Comparison of ENCODE assay signal across 8 cellular contexts in genomic region chr10:30783939-30784500, GRCh38.
DNase-seq lines count a peak whose midpoint lies in the region; ATAC-seq and TF ChIP-seq lines count a peak whose summit lies in the region.

No MANE protein-coding gene starts in this region.

- BruUV-seq in mammary epithelial cell (replicated peaks; lab: Mats Ljungman, UMichigan) = no TSS peak

- H3K4me1 Mint-ChIP-seq in HFFc6 (ENCODE audit: low read depth) (peaks cover 51% of the 10 kb centered on the region), activated B cell treated with CpG ODN at 0.5 μM for 24 hours (peaks cover 11% of the 10 kb centered on the region)

- H2AFZ ChIP-seq in mammary epithelial cell (ENCODE audit: low read depth, low read length) = peak overlapping the region; percentile 46

- no peak overlapping the region for H3K9ac ChIP-seq in mammary epithelial cell (ENCODE audit: insufficient read depth, low read length)
- H3K9ac ChIP-seq in iPS-20b (ENCODE audit: low read depth, low read length) = peak overlapping the region; percentile 78; the same call in 1 of the 2 replicates
- peak overlapping the region; percentile 92 for H3K9ac ChIP-seq in skeletal muscle satellite cell (ENCODE audit: low read depth, low read length)

- POLR2A ChIA-PET in activated B cell treated with CpG ODN at 0.5 μM for 24 hours (lab: Charles Lee) = interaction anchor here (1.0 to 2.2 kb wide), 3 partner anchors 248 to 986 kb away, joined by 3 to 11 read pairs (median 7); partner anchors contain the start of gene ZNF438

- H3K4me3 Mint-ChIP-seq in HFFc6 (peak overlapping the region; percentile 86), activated B cell treated with CpG ODN at 0.5 μM for 24 hours (peak overlapping the region; percentile 81)

- no peaks in the 10 kb centered on the region for H3K27me3 ChIP-seq in mammary epithelial cell (ENCODE audit: insufficient read depth, low read length)
- H3K27me3 ChIP-seq in iPS-20b (ENCODE audit: insufficient read depth, low read length) = peaks cover 32% of the 10 kb centered on the region
- H3K27me3 ChIP-seq in skeletal muscle satellite cell (ENCODE audit: control insufficient read depth, insufficient read depth, low read length) = no peaks in the 10 kb centered on the region

- WGBS in mammary epithelial cell (ENCODE audit: low coverage, missing lambda C conversion rate) = 13% methylated on average over 11 of the region's 18 CpGs

- H3K36me3 ChIP-seq in mammary epithelial cell (ENCODE audit: insufficient read depth, low read length) = no peaks in the 10 kb centered on the region
- H3K36me3 ChIP-seq in iPS-20b (ENCODE audit: insufficient read depth, low read depth, low read length) = no peaks in the 10 kb centered on the region
- no peaks in the 10 kb centered on the region for H3K36me3 ChIP-seq in skeletal muscle satellite cell (ENCODE audit: insufficient read depth, low read length)

- H3K9me3 Mint-ChIP-seq in HFFc6 (no peaks in the 10 kb centered on the region), activated B cell treated with CpG ODN at 0.5 μM for 24 hours (no peaks in the 10 kb centered on the region)

- CTCF ChIA-PET in activated B cell treated with CpG ODN at 0.5 μM for 24 hours (lab: Charles Lee) = interaction anchor here (0.6 to 5.7 kb wide), 13 partner anchors 13 to 1025 kb away, joined by 3 to 80 read pairs (median 3); no protein-coding TSS in a partner anchor
- CTCF ChIA-PET in mammary epithelial cell (lab: Charles Lee; ENCODE audit: low non-redundant PET) = interaction anchor here (0.6 to 0.8 kb wide), 4 partner anchors 202 to 707 kb away, joined by 3 to 8 read pairs (median 5); no protein-coding TSS in a partner anchor

- in situ Hi-C loops in mammary epithelial cell (cut with MboI; ENCODE audit: low sequenced_read_pairs in 2 of 2) = no loop called here

- peak; percentile 87 for DNase-seq in DMS53 (lab: John Stamatoyannopoulos, UW)
- DNase-seq in HFFc6 = peak; percentile 75
- DNase-seq in NCI-H2196 treated with DMSO at 0.1 percent for 48 hours (lab: John Stamatoyannopoulos, UW; ENCODE audit: unreplicated experiment) = peak; percentile 49
- DNase-seq in activated B cell treated with CpG ODN at 0.5 μM for 24 hours = peak; percentile 61
- DNase-seq in mammary epithelial cell = peak; percentile 18
- no peak for DNase-seq in GOT3 (lab: John Stamatoyannopoulos, UW)

- H3K4me1 ChIP-seq in mammary epithelial cell (ENCODE audit: insufficient read depth, low read length) = peaks cover 4% of the 10 kb centered on the region
- H3K4me1 ChIP-seq in iPS-20b (ENCODE audit: insufficient read depth, low read length) = peaks cover 3% of the 10 kb centered on the region; the same call in 1 of the 2 replicates
- peaks cover 46% of the 10 kb centered on the region for H3K4me1 ChIP-seq in skeletal muscle satellite cell (ENCODE audit: control insufficient read depth, insufficient read depth, low read length)

- H3K4me3 ChIP-seq in mammary epithelial cell (replicated peaks in 1 of 3; ENCODE audit: insufficient read depth in 1 of 3, low read depth in 2 of 3, low read length in 3 of 3) = no peak overlapping the region
- peak overlapping the region; percentile 76 for H3K4me3 ChIP-seq in iPS-20b (ENCODE audit: low read length)
- H3K4me3 ChIP-seq in skeletal muscle satellite cell (ENCODE audit: low read length) = peak overlapping the region; percentile 73

- H3K4me2 ChIP-seq in mammary epithelial cell (ENCODE audit: insufficient read depth, low read depth, low read length) (peak overlapping the region; percentile 14), skeletal muscle satellite cell (ENCODE audit: low read length) (peak overlapping the region; percentile 94)

- ATAC-seq in activated B cell treated with CpG ODN at 0.5 μM for 24 hours (ENCODE audit: low read depth) = peak; percentile 86

- TF ChIP-seq CTCF in HFFc6 (IDR thresholded peaks at IDR 0.05) (peak; percentile 91), activated B cell treated with CpG ODN at 0.5 μM for 24 hours (IDR thresholded peaks at IDR 0.05) (peak; percentile 60), mammary epithelial cell (conservative IDR thresholded peaks at IDR 0.05 in 1 of 2, IDR thresholded peaks at IDR 0.05 in 1 of 2; ENCODE audit: extremely low read depth in 1 of 2, insufficient read depth in 1 of 2, low read depth in 1 of 2, low read length in 2 of 2) (peak; percentile 60 to 88)

- H3K27ac Mint-ChIP-seq in HFFc6 (peak overlapping the region; percentile 94), activated B cell treated with CpG ODN at 0.5 μM for 24 hours (no peak overlapping the region)

- intact Hi-C loops in activated B cell treated with CpG ODN at 0.5 μM for 24 hours (cut with micrococcal nuclease) = loop anchor here (1.0 to 10.0 kb wide), 11 partner anchors 57 to 1431 kb away; partner anchors contain the start of gene ZEB1
- intact Hi-C loops in mammary epithelial cell (cut with micrococcal nuclease) = loop anchor here (1.0 to 10.0 kb wide), 7 partner anchors 248 to 1024 kb away; partner anchors contain the start of genes ZEB1 and ZNF438

- H4K20me1 ChIP-seq in mammary epithelial cell (ENCODE audit: insufficient read depth, low read length) = no peaks in the 10 kb centered on the region

- no peaks in the 10 kb centered on the region for H3K79me2 ChIP-seq in mammary epithelial cell (ENCODE audit: insufficient read depth, low read length)

- H3K27me3 Mint-ChIP-seq in HFFc6 (ENCODE audit: insufficient read depth) (no peaks in the 10 kb centered on the region; the same call in none of the 2 replicates), activated B cell treated with CpG ODN at 0.5 μM for 24 hours (peaks cover 14% of the 10 kb centered on the region)

- H3K36me3 Mint-ChIP-seq in HFFc6 (ENCODE audit: low read depth) = no peaks in the 10 kb centered on the region
- H3K36me3 Mint-ChIP-seq in activated B cell treated with CpG ODN at 0.5 μM for 24 hours (ENCODE audit: low read depth) = no peaks in the 10 kb centered on the region

- dilution Hi-C loops in mammary epithelial cell (cut with HindIII; ENCODE audit: low sequenced_read_pairs) = no loop called here

- H3K9me3 ChIP-seq in mammary epithelial cell (replicated peaks; ENCODE audit: insufficient read depth, low read length) = no peaks in the 10 kb centered on the region
- no peaks in the 10 kb centered on the region for H3K9me3 ChIP-seq in iPS-20b (ENCODE audit: insufficient read depth, low read depth, low read length)
- H3K9me3 ChIP-seq in skeletal muscle satellite cell (replicated peaks; ENCODE audit: low read length) = no peaks in the 10 kb centered on the region

- H3K27ac ChIP-seq in mammary epithelial cell (ENCODE audit: insufficient read depth, low read depth, low read length) = no peak overlapping the region
- peak overlapping the region; percentile 5 for H3K27ac ChIP-seq in iPS-20b (ENCODE audit: low read length)

Comparison
In these comparisons a context has a peak if more than half of its experiments do, and no peak if none do; other contexts are left out.
1. H3K4me3 ChIP-seq: peak in iPS-20b (single experiment) and skeletal muscle satellite cell (single experiment); none in mammary epithelial cell (0 of 3).
2. Peak in every context shown above with its lines, with median percentiles within 50 percentile points of each other: CTCF ChIP-seq.